11 cellular contexts compared by ENCODE assay signal in genomic region chr10:70575486-70575873, GRCh38. TPM values are rescaled to one million over a fixed set of nuclear protein-coding genes. Genes with fewer than 3 reads are reported as not detected.
DNase-seq lines count a peak whose midpoint lies in the region; ATAC-seq and TF ChIP-seq lines count a peak whose summit lies in the region.
"Had no signal": no experiment of that assay in that cellular context is flagged by ENCODE, and none has a peak within 500 bp of the region (broad histone marks: within the 10 kb centered on the region; RNA-seq: fewer than 3 reads in every experiment).

No MANE protein-coding gene starts in this region.

- TF ChIP-seq CTCF in brain (conservative IDR thresholded peaks at IDR 0.05), result no peak
- TF ChIP-seq CTCF in omental fat pad (IDR thresholded peaks at IDR 0.05), result no peak

- H3K36me3 Mint-ChIP-seq in brain, result no peaks in the 10 kb centered on the region

- H3K4me1 Mint-ChIP-seq in brain, result peaks cover 31% of the 10 kb centered on the region

- DNase-seq in DMS153 treated with DMSO at 0.1 percent for 48 hours (lab: John Stamatoyannopoulos, UW; ENCODE audit: unreplicated experiment) (peak; percentile 31), LHCN-M2 (ENCODE audit: low read depth) (peak; percentile 17), omental fat pad (ENCODE audit: low spot score) (no peak), amygdala (lab: John Stamatoyannopoulos, UW) (no peak), SKM-1 (lab: John Stamatoyannopoulos, UW; ENCODE audit: unreplicated experiment) (no peak)
- DNase-seq: glutamatergic neuron, NCI-H524 treated with DMSO at 0.1 percent for 48 hours had no signal

- peaks cover 8% of the 10 kb centered on the region for H3K27me3 Mint-ChIP-seq in brain

- H3K27ac Mint-ChIP-seq in brain, result peak overlapping the region in 3 of 5 experiments; percentile 8 to 66 (median 29)

- no peak overlapping the region for H3K4me3 Mint-ChIP-seq in brain

- peaks cover 0 to 2% (median 0%) of the 10 kb centered on the region in 5 experiments for H3K9me3 Mint-ChIP-seq in brain

- ATAC-seq in omental fat pad (ENCODE audit: low FRiP score) (peak; percentile 48), HG02798 (IDR thresholded peaks at IDR 0.05; ENCODE audit: poor library complexity, unreplicated experiment) (no peak), GM21528 (IDR thresholded peaks at IDR 0.05; ENCODE audit: low FRiP score, unreplicated experiment) (no peak)

RNA-seq across cellular contexts. Expression of gene PRF1, which starts 27.1 kb away (rescaled TPM):
- total RNA-seq in LHCN-M2 (2014; rRNA removed), result not detected in 2 replicates
- not detected for polyA plus RNA-seq in LHCN-M2 (2012)
- polyA plus RNA-seq in brain (ENCODE audit: insufficient read depth, low read depth, low replicate concordance), result 4.3 TPM
- 10 to 100 TPM in 1 of 4 donors, 1 to 10 TPM in 3; 3.0 to 21.4 (median 3.6) TPM for total RNA-seq in omental fat pad
- total RNA-seq: HT1080 had no signal

Comparison
In these comparisons a context has a peak if more than half of its experiments do, and no peak if none do; other contexts are left out.
1. DNase-seq: peak in DMS153 treated with DMSO at 0.1 percent for 48 hours (single experiment) and LHCN-M2 (single experiment); none in omental fat pad (single experiment), amygdala (0 of 56) and SKM-1 (single experiment).